In the genomic region with DNA sequence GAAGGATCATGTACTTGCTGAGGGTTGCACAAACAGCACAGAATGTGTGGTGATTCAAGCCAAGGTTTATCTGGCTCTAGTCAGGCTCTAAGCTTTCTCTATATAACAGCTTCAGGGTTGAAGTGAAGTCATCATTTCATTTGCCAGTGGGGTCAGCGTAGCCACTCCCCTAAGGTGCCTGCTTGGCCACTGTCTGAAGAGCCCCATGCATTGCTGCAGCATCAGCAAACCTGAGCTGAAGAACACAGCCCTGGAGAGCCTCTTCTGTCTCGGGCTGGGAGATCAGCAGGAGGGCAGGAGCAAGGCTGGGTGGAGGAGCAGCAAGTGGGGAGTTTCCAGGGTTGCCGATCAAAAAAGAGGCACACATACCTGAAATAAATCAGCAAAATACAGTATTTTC, we compare ENCODE assay signal across 21 cellular contexts.
A peak's percentile ranks its signal among the peaks of the same experiment; 100 is the strongest.
DNase-seq lines count a peak whose midpoint lies in the region; ATAC-seq and TF ChIP-seq lines count a peak whose summit lies in the region.
"Had no signal": no experiment of that assay in that cellular context is flagged by ENCODE, and none has a peak within 500 bp of the region (broad histone marks: within the 10 kb centered on the region; RNA-seq: fewer than 3 reads in every experiment).

No MANE protein-coding gene starts in this region.

- no peak for TF ChIP-seq POLR2A in transverse colon (IDR thresholded peaks at IDR 0.05)

- no peaks in the 10 kb centered on the region for H3K4me1 ChIP-seq in transverse colon
- H3K4me1 ChIP-seq: colonic mucosa, testis had no signal

- DNase-seq in NCI-H510A (lab: John Stamatoyannopoulos, UW): peak; percentile 23
- peak; percentile 17 for DNase-seq in iPS DF 19.7 (ENCODE audit: low read depth, low spot score)
- no peak for DNase-seq in retina
- DNase-seq in transverse colon: no peak
- DNase-seq: activated CD4-positive, alpha-beta T cell treated with anti-CD3 and anti-CD28 coated beads for 36 hours; activated CD8-positive, alpha-beta memory T cell treated with anti-CD3 and anti-CD28 coated beads for 24 hours; activated naive CD4-positive, alpha-beta T cell treated with Interleukin-2 at 50 U/mL for 16 hours; activated T-cell treated with anti-CD3 and anti-CD28 coated beads, Interleukin-2, amount 50 U/mL, for 24 hours; amygdala; CD4-positive, CD25-positive, alpha-beta regulatory T cell; colonic mucosa; left cardiac atrium; naive thymus-derived CD4-positive, alpha-beta T cell; NCI-H1436; T-helper 1 cell; testis had no signal

- no peaks in the 10 kb centered on the region for H3K36me3 ChIP-seq in transverse colon
- H3K36me3 ChIP-seq: colonic mucosa had no signal

- intact Hi-C loops in transverse colon (cut with DNase I; ENCODE audit: low total_unique reads): no loop called here

- peak; percentile 54 for ATAC-seq in GM18868 (IDR thresholded peaks at IDR 0.05; ENCODE audit: unreplicated experiment)
- ATAC-seq in GM19463 (IDR thresholded peaks at IDR 0.05; ENCODE audit: unreplicated experiment): peak; percentile 52
- ATAC-seq in HG03342 (IDR thresholded peaks at IDR 0.05; ENCODE audit: unreplicated experiment): no peak
- ATAC-seq: activated CD4-positive, alpha-beta T cell treated with anti-CD3 and anti-CD28 coated beads for 36 hours; left cardiac atrium; naive thymus-derived CD4-positive, alpha-beta T cell; stimulated activated memory B cell treated with anti-CD40 and anti-IgM and Interleukin-4, amounts not matched to agents 10 μg/mL and 1 μg/mL and 100 μg/mL, for 72 hours had no signal

- H3K4me3 ChIP-seq in transverse colon: no peak overlapping the region
- H3K4me3 ChIP-seq: colonic mucosa, smooth muscle cell, testis had no signal

- H3K27ac ChIP-seq in transverse colon: no peak overlapping the region
- H3K27ac ChIP-seq: colonic mucosa, testis had no signal

- H3K27me3 ChIP-seq in transverse colon: no peaks in the 10 kb centered on the region
- H3K27me3 ChIP-seq: colonic mucosa, testis had no signal

- H3K9me3 ChIP-seq in transverse colon: no peaks in the 10 kb centered on the region
- H3K9me3 ChIP-seq: colonic mucosa, testis had no signal

- TF ChIP-seq EP300 in transverse colon (IDR thresholded peaks at IDR 0.05; ENCODE audit: low read depth): no peak

- WGBS in transverse colon (ENCODE audit: low coverage in 1 of 2), 2 donors: 56 to 80% methylated on average over 2 to 3 of the region's 3 CpGs

- TF ChIP-seq CTCF in transverse colon (IDR thresholded peaks at IDR 0.05): no peak

- in situ Hi-C loops in transverse colon (cut with MboI; ENCODE audit: low pct_ligation_motif_present in 1 of 4, low pct_unique_long_range_greater_than_20kb in 1 of 4, low sequenced_read_pairs in 3 of 4): no loop called here

Comparison
In these comparisons a context has a peak if more than half of its experiments do, and no peak if none do; other contexts are left out.
1. DNase-seq: peak in NCI-H510A (single experiment) and iPS DF 19.7 (single experiment); none in retina (single experiment) and transverse colon (single experiment).